ENCODE assay signal across 8 cellular contexts in the genomic region with DNA sequence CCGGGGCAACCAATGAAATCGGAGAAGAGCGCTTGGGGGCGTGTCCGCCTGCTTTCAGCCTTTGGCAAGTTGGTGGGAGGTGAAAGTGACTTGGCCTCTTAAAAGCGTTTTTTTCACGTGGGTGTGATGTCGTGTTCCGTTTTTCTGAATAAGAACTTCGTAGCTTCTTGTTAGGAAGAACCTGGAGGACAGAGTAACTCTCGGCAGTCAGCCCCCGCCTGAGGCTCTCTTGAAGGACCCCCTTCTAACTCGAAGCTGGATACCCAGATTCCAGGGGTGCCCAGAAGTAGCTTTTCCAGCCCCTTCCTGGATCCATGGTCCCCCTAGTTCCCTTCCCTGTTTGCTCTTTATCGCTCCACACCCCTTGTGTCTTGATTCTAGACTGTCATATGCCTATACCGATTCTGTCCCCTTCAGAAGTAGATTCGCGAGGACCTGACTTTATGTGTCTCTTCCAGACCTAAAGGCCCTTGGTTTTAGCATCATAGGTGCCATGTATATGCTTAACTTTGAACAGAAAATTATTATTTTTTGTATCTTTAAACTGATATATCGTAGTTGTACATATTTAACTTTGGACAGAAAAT. TPM values are rescaled to one million over a fixed set of nuclear protein-coding genes. Genes with fewer than 3 reads are reported as not detected.
DNase-seq lines count a peak whose midpoint lies in the region; ATAC-seq and TF ChIP-seq lines count a peak whose summit lies in the region.

No MANE protein-coding gene starts in this region.

- H3K27ac Mint-ChIP-seq in T-helper 1 cell treated with Interleukin-12 subunit alpha and Interleukin-12 subunit beta and Interleukin-4 antibody, amounts not matched to agents 30 μg/mL and 1 μg/mL, for 36 hours, result peak overlapping the region; percentile 89

- ATAC-seq in gastroesophageal sphincter (no peak), GM18517 (IDR thresholded peaks at IDR 0.05; ENCODE audit: unreplicated experiment) (no peak), GM21515 (IDR thresholded peaks at IDR 0.05; ENCODE audit: unreplicated experiment) (no peak), GM21526 (IDR thresholded peaks at IDR 0.05; ENCODE audit: low FRiP score, unreplicated experiment) (no peak)

- TF ChIP-seq CTCF in gastroesophageal sphincter (IDR thresholded peaks at IDR 0.05), result no peak
- TF ChIP-seq CTCF in retinal pigment epithelial cell (conservative IDR thresholded peaks at IDR 0.05; ENCODE audit: low read depth, low read length), result no peak

- peak in 1 of 2 donors; percentile 30 for TF ChIP-seq POLR2A in gastroesophageal sphincter (IDR thresholded peaks at IDR 0.05)

- H3K9me3 ChIP-seq in gastroesophageal sphincter, result no peaks in the 10 kb centered on the region

- peak overlapping the region; percentile 94 to 99 (median 96) for H3K27ac ChIP-seq in gastroesophageal sphincter

- no peak for TF ChIP-seq EP300 in gastroesophageal sphincter (IDR thresholded peaks at IDR 0.05)

- H3K27me3 Mint-ChIP-seq in T-helper 1 cell treated with Interleukin-12 subunit alpha and Interleukin-12 subunit beta and Interleukin-4 antibody, amounts not matched to agents 30 μg/mL and 1 μg/mL, for 36 hours (ENCODE audit: low read depth), result no peaks in the 10 kb centered on the region

- peaks cover 37% of the 10 kb centered on the region for H3K4me1 Mint-ChIP-seq in T-helper 1 cell treated with Interleukin-12 subunit alpha and Interleukin-12 subunit beta and Interleukin-4 antibody, amounts not matched to agents 30 μg/mL and 1 μg/mL, for 36 hours (ENCODE audit: low read depth)

- H3K4me3 ChIP-seq in H7 (ENCODE audit: insufficient read depth, low read depth, low read length), result peak overlapping the region; percentile 63
- H3K4me3 ChIP-seq in gastroesophageal sphincter, result peak overlapping the region; percentile 52 to 55
- H3K4me3 ChIP-seq in retinal pigment epithelial cell (ENCODE audit: low read length), result peak overlapping the region; percentile 47

- DNase-seq in H7 (no peak), retinal pigment epithelial cell (ENCODE audit: low read depth) (no peak), NCI-H226 (no peak)

- peaks cover 3% of the 10 kb centered on the region; the same call in 1 of the 2 replicates for H3K36me3 ChIP-seq in H7 (replicated peaks; ENCODE audit: control insufficient read depth, insufficient read depth, low read length)
- no peaks in the 10 kb centered on the region for H3K36me3 ChIP-seq in gastroesophageal sphincter

- H3K27me3 ChIP-seq in H7 (ENCODE audit: control insufficient read depth, insufficient read depth, low read length), result no peaks in the 10 kb centered on the region
- no peaks in the 10 kb centered on the region for H3K27me3 ChIP-seq in gastroesophageal sphincter

- H3K9me3 Mint-ChIP-seq in T-helper 1 cell treated with Interleukin-12 subunit alpha and Interleukin-12 subunit beta and Interleukin-4 antibody, amounts not matched to agents 30 μg/mL and 1 μg/mL, for 36 hours, result no peaks in the 10 kb centered on the region

- peak overlapping the region; percentile 80 for H3K4me3 Mint-ChIP-seq in T-helper 1 cell treated with Interleukin-12 subunit alpha and Interleukin-12 subunit beta and Interleukin-4 antibody, amounts not matched to agents 30 μg/mL and 1 μg/mL, for 36 hours

- WGBS in gastroesophageal sphincter (ENCODE audit: low coverage in 1 of 2), 2 donors, result 13 to 14% methylated on average over 14 to 18 of the region's 18 CpGs

- peaks cover 0 to 38% (median 24%) of the 10 kb centered on the region in 3 donors for H3K4me1 ChIP-seq in gastroesophageal sphincter

- peaks cover 11% of the 10 kb centered on the region for H3K36me3 Mint-ChIP-seq in T-helper 1 cell treated with Interleukin-12 subunit alpha and Interleukin-12 subunit beta and Interleukin-4 antibody, amounts not matched to agents 30 μg/mL and 1 μg/mL, for 36 hours (ENCODE audit: low read depth)

RNA-seq across cellular contexts. Expression of a gene that starts 0.9 kb away (rescaled TPM):
- total RNA-seq in H7 (2014; rRNA removed; shearing (Covaris generic)), result 18.4 and 27.3 TPM in 2 replicates
- total RNA-seq in gastroesophageal sphincter, result 10 to 100 TPM; 31.4 to 39.7 (median 38.1) TPM

RNA-seq across cellular contexts. Expression of a gene that starts 52.3 kb away (rescaled TPM):
- 13.5 and 14.7 TPM in 2 replicates for total RNA-seq in H7 (2014; rRNA removed; shearing (Covaris generic))
- 10 to 100 TPM; 13.9 to 16.3 (median 15.5) TPM for total RNA-seq in gastroesophageal sphincter
